In genomic region chr10:129814681-129815646, GRCh38 we compare ENCODE assay signal across 20 cellular contexts.
"Had no signal": no experiment of that assay in that cellular context is flagged by ENCODE, and none has a peak within 500 bp of the region (broad histone marks: within the 10 kb centered on the region; RNA-seq: fewer than 3 reads in every experiment).

No MANE protein-coding gene starts in this region.

- H3K27ac ChIP-seq: dorsolateral prefrontal cortex, thyroid gland had no signal

- H3K4me1 Mint-ChIP-seq: activated CD4-positive, alpha-beta memory T cell treated with anti-CD3 and anti-CD28 coated beads, Interleukin-2, amount 10 ng/mL, durations not matched to agents 7 days and 5 days; activated CD8-positive, alpha-beta memory T cell treated with anti-CD3 and anti-CD28 coated beads, Interleukin-2, amount 10 ng/mL, durations not matched to agents 7 days and 5 days; activated naive CD4-positive, alpha-beta T cell treated with anti-CD3 and anti-CD28 coated beads, Interleukin-2, amount 10 ng/mL, durations not matched to agents 7 days and 5 days; activated naive CD8-positive, alpha-beta T cell treated with anti-CD3 and anti-CD28 coated beads, Interleukin-2, amount 50 U/mL, for 24 hours; activated T-helper 17 cell treated with anti-CD3 and anti-CD28 coated beads, Interleukin-2, amount 50 U/mL, for 72 hours; brain; natural killer cell had no signal

- H3K4me3 Mint-ChIP-seq: activated CD4-positive, alpha-beta memory T cell treated with anti-CD3 and anti-CD28 coated beads, Interleukin-2, amount 10 ng/mL, durations not matched to agents 7 days and 5 days; activated CD8-positive, alpha-beta memory T cell treated with anti-CD3 and anti-CD28 coated beads, Interleukin-2, amount 10 ng/mL, durations not matched to agents 7 days and 5 days; activated naive CD4-positive, alpha-beta T cell treated with anti-CD3 and anti-CD28 coated beads, Interleukin-2, amount 10 ng/mL, durations not matched to agents 7 days and 5 days; activated naive CD8-positive, alpha-beta T cell treated with anti-CD3 and anti-CD28 coated beads, Interleukin-2, amount 50 U/mL, for 24 hours; activated T-helper 17 cell treated with anti-CD3 and anti-CD28 coated beads, Interleukin-2, amount 50 U/mL, for 72 hours; brain; natural killer cell; T-helper 2 cell treated with Interferon-gamma antibody and Interleukin-4, amounts not matched to agents 5 μg/mL and 100 μg/mL, for 36 hours had no signal

- H3K36me3 ChIP-seq: thyroid gland had no signal

- H3K36me3 Mint-ChIP-seq: activated CD8-positive, alpha-beta memory T cell treated with anti-CD3 and anti-CD28 coated beads, Interleukin-2, amount 10 ng/mL, durations not matched to agents 7 days and 5 days; activated naive CD4-positive, alpha-beta T cell treated with anti-CD3 and anti-CD28 coated beads, Interleukin-2, amount 10 ng/mL, durations not matched to agents 7 days and 5 days; natural killer cell had no signal

- H3K4me1 ChIP-seq: thyroid gland had no signal

- DNase-seq: activated CD4-positive, alpha-beta memory T cell treated with anti-CD3 and anti-CD28 coated beads, Interleukin-2, amount 10 ng/mL, durations not matched to agents 7 days and 5 days; activated CD4-positive, alpha-beta T cell treated with anti-CD3 and anti-CD28 coated beads for 48 hours; activated CD4-positive, CD25-positive, alpha-beta regulatory T cell; activated CD8-positive, alpha-beta memory T cell treated with anti-CD3 and anti-CD28 coated beads, Interleukin-2, amount 10 ng/mL, durations not matched to agents 7 days and 5 days; activated naive CD4-positive, alpha-beta T cell treated with anti-CD3 and anti-CD28 coated beads, Interleukin-2, amount 10 ng/mL, durations not matched to agents 7 days and 5 days; activated naive CD8-positive, alpha-beta T cell treated with anti-CD3 and anti-CD28 coated beads, Interleukin-2, amount 50 U/mL, for 24 hours; anterior cingulate cortex; central memory CD4-positive, alpha-beta T cell; dorsolateral prefrontal cortex; foreskin melanocyte; kidney glomerular epithelial cell; natural killer cell; stimulated activated CD4-positive, alpha-beta T cell treated with anti-CD3 and anti-CD28 coated beads, Interleukin-12 subunit alpha, Interleukin-12 subunit beta, amount 100 ng/mL, for 4 hours; stimulated activated CD4-positive, alpha-beta T cell treated with anti-CD3 and anti-CD28 coated beads, Interleukin-1b, Interleukin-23, amount 100 ng/mL, for 48 hours; stimulated activated CD8-positive, alpha-beta memory T cell treated with anti-CD3 and anti-CD28 coated beads, Interleukin-4, amount 100 ng/mL, for 48 hours; stimulated activated naive CD4-positive, alpha-beta T cell treated with Interleukin-2 at 50 U/mL for 16 hours; thyroid gland had no signal

- H3K27me3 Mint-ChIP-seq: activated CD4-positive, alpha-beta memory T cell treated with anti-CD3 and anti-CD28 coated beads, Interleukin-2, amount 10 ng/mL, durations not matched to agents 7 days and 5 days; activated CD8-positive, alpha-beta memory T cell treated with anti-CD3 and anti-CD28 coated beads, Interleukin-2, amount 10 ng/mL, durations not matched to agents 7 days and 5 days; activated naive CD4-positive, alpha-beta T cell treated with anti-CD3 and anti-CD28 coated beads, Interleukin-2, amount 10 ng/mL, durations not matched to agents 7 days and 5 days; activated naive CD8-positive, alpha-beta T cell treated with anti-CD3 and anti-CD28 coated beads, Interleukin-2, amount 50 U/mL, for 24 hours; brain had no signal

- H3K9me3 ChIP-seq: thyroid gland had no signal

- H3K9me3 Mint-ChIP-seq: natural killer cell had no signal

- H3K27ac Mint-ChIP-seq: activated CD4-positive, alpha-beta memory T cell treated with anti-CD3 and anti-CD28 coated beads, Interleukin-2, amount 10 ng/mL, durations not matched to agents 7 days and 5 days; activated CD8-positive, alpha-beta memory T cell treated with anti-CD3 and anti-CD28 coated beads, Interleukin-2, amount 10 ng/mL, durations not matched to agents 7 days and 5 days; activated naive CD4-positive, alpha-beta T cell treated with anti-CD3 and anti-CD28 coated beads, Interleukin-2, amount 10 ng/mL, durations not matched to agents 7 days and 5 days; activated naive CD8-positive, alpha-beta T cell treated with anti-CD3 and anti-CD28 coated beads, Interleukin-2, amount 50 U/mL, for 24 hours; activated T-helper 17 cell treated with anti-CD3 and anti-CD28 coated beads, Interleukin-2, amount 50 U/mL, for 72 hours; brain; natural killer cell; T-helper 2 cell treated with Interferon-gamma antibody and Interleukin-4, amounts not matched to agents 5 μg/mL and 100 μg/mL, for 36 hours had no signal

- H3K27me3 ChIP-seq: thyroid gland had no signal

- H3K4me3 ChIP-seq: dorsolateral prefrontal cortex, thyroid gland had no signal
